Comparison of ENCODE assay signal across 8 cellular contexts in genomic region chr9:128321879-128322341, GRCh38. TPM values are rescaled to one million over a fixed set of nuclear protein-coding genes. Genes with fewer than 3 reads are reported as not detected.
DNase-seq lines count a peak whose midpoint lies in the region; ATAC-seq lines count a peak whose summit lies in the region.

No MANE protein-coding gene starts in this region.

- H4K91ac ChIP-seq in neuronal stem cell (ENCODE audit: low read depth, low read length, poor library complexity): no peak overlapping the region

- no CpG with 5 or more reads among the region's 16 CpGs for WGBS in neuronal stem cell (ENCODE audit: extremely low coverage in 2 of 2, insufficient read length in 2 of 2, insufficient replicate concordance in 1 of 2), 2 donors

- H3K36me3 ChIP-seq in Karpas-422 (ENCODE audit: insufficient read depth, low read length) (peaks cover 2% of the 10 kb centered on the region; the same call in 1 of the 2 replicates), neuronal stem cell (replicated peaks in 1 of 2; ENCODE audit: control insufficient read depth in 2 of 2, insufficient read depth in 2 of 2, low read length in 2 of 2) (peaks cover 23 to 60% of the 10 kb centered on the region in 2 donors)

- no peaks in the 10 kb centered on the region for H3K9me3 Mint-ChIP-seq in effector memory CD8-positive, alpha-beta T cell

- H2BK5ac ChIP-seq in neuronal stem cell (ENCODE audit: low read length): peak overlapping the region; percentile 67

- H3K23ac ChIP-seq in neuronal stem cell (ENCODE audit: low read depth, low read length, poor library complexity): no peak overlapping the region

- DNase-seq in 8988T: peak; percentile 53
- no peak for DNase-seq in Karpas-422
- DNase-seq in effector memory CD8-positive, alpha-beta T cell: no peak
- no peak for DNase-seq in neuronal stem cell (ENCODE audit: low spot score)
- no peak for DNase-seq in SHP77 treated with DMSO at 0.1 percent for 48 hours (lab: John Stamatoyannopoulos, UW)
- DNase-seq in RPMI8226: no peak
- no peak for DNase-seq in caudate nucleus (lab: John Stamatoyannopoulos, UW)

- no peaks in the 10 kb centered on the region for H3K9me3 ChIP-seq in Karpas-422 (ENCODE audit: low read length)
- H3K9me3 ChIP-seq in neuronal stem cell (replicated peaks in 1 of 2; ENCODE audit: control insufficient read depth in 2 of 2, insufficient read depth in 1 of 2, low read depth in 1 of 2, low read length in 2 of 2): no peaks in the 10 kb centered on the region

- no peaks in the 10 kb centered on the region for H4K20me1 ChIP-seq in Karpas-422 (ENCODE audit: insufficient read depth, low read depth, low read length)

- peak overlapping the region; percentile 91 to 95 for H3K4me3 Mint-ChIP-seq in effector memory CD8-positive, alpha-beta T cell

- H2BK120ac ChIP-seq in neuronal stem cell (ENCODE audit: low read depth, low read length): no peak overlapping the region

- peak overlapping the region; percentile 92 for H3K4me2 ChIP-seq in Karpas-422 (ENCODE audit: low read depth, low read length, poor library complexity, severe bottlenecking)
- peak overlapping the region; percentile 72 for H3K4me2 ChIP-seq in neuronal stem cell (ENCODE audit: insufficient read depth, low read length, poor library complexity, severe bottlenecking)

- H2AFZ ChIP-seq in Karpas-422 (ENCODE audit: low read length) (peak overlapping the region; percentile 94), neuronal stem cell (ENCODE audit: low read length) (peak overlapping the region; percentile 84)

- H3K36me3 Mint-ChIP-seq in effector memory CD8-positive, alpha-beta T cell (ENCODE audit: insufficient read depth): peaks cover 32% of the 10 kb centered on the region

- H3K27ac ChIP-seq in Karpas-422 (ENCODE audit: low read length): no peak overlapping the region
- H3K27ac ChIP-seq in neuronal stem cell (replicated peaks; ENCODE audit: low read length): no peak overlapping the region
- no peak overlapping the region for H3K27ac ChIP-seq in caudate nucleus (ENCODE audit: low read depth, low read length)

- no peak overlapping the region for H3K4ac ChIP-seq in neuronal stem cell (ENCODE audit: low read length)

- H3K27me3 ChIP-seq in Karpas-422 (ENCODE audit: low read length): no peaks in the 10 kb centered on the region
- H3K27me3 ChIP-seq in neuronal stem cell (ENCODE audit: control insufficient read depth in 3 of 3, insufficient read depth in 3 of 3, low read depth in 1 of 3, low read length in 3 of 3): no peaks in the 10 kb centered on the region

- H2BK12ac ChIP-seq in neuronal stem cell (ENCODE audit: low read length): no peak overlapping the region

- H3K9me2 ChIP-seq in Karpas-422 (replicated peaks; ENCODE audit: insufficient read depth, low read length): no peaks in the 10 kb centered on the region

- H2BK15ac ChIP-seq in neuronal stem cell (ENCODE audit: low read length): no peak overlapping the region

- H3K4me1 Mint-ChIP-seq in effector memory CD8-positive, alpha-beta T cell (ENCODE audit: low read depth in 2 of 2): peaks cover 17% of the 10 kb centered on the region in 2 donors

- H3K79me1 ChIP-seq in neuronal stem cell (ENCODE audit: low read depth, low read length): peaks cover 4% of the 10 kb centered on the region

- peak overlapping the region; percentile 85 for H3K4me3 ChIP-seq in Karpas-422 (ENCODE audit: low read length)
- H3K4me3 ChIP-seq in neuronal stem cell (ENCODE audit: low read length in 2 of 2): peak overlapping the region; percentile 70 to 86

- peak overlapping the region; percentile 88 for H3K9ac ChIP-seq in Karpas-422 (ENCODE audit: low read length)
- H3K9ac ChIP-seq in neuronal stem cell (ENCODE audit: low read depth, low read length, poor library complexity): peak overlapping the region; percentile 75

- H4K8ac ChIP-seq in neuronal stem cell (ENCODE audit: low read depth, low read length): no peak overlapping the region

- peaks cover 43% of the 10 kb centered on the region for H3K79me2 ChIP-seq in Karpas-422 (ENCODE audit: low read length)

- H3K27ac Mint-ChIP-seq in effector memory CD8-positive, alpha-beta T cell: peak overlapping the region; percentile 95 to 96

- H3K27me3 Mint-ChIP-seq in effector memory CD8-positive, alpha-beta T cell: no peaks in the 10 kb centered on the region

- H2AK5ac ChIP-seq in neuronal stem cell (ENCODE audit: low read depth, low read length): no peak overlapping the region

- peak; percentile 6 for ATAC-seq in GM19395 (IDR thresholded peaks at IDR 0.05; ENCODE audit: unreplicated experiment)
- no peak for ATAC-seq in effector memory CD8-positive, alpha-beta T cell (replicated peaks)

- peak overlapping the region; percentile 72 for H3K18ac ChIP-seq in neuronal stem cell (ENCODE audit: low read length)

- peaks cover 21% of the 10 kb centered on the region for H3K4me1 ChIP-seq in Karpas-422 (ENCODE audit: low read length)
- peaks cover 5 to 9% of the 10 kb centered on the region in 2 donors for H3K4me1 ChIP-seq in neuronal stem cell (ENCODE audit: control insufficient read depth in 2 of 2, insufficient read depth in 1 of 2, low read depth in 1 of 2, low read length in 2 of 2)

- no peak overlapping the region for H3K14ac ChIP-seq in neuronal stem cell (ENCODE audit: low read length)

RNA-seq across cellular contexts. Expression of gene TRUB2, which starts 0.3 kb away (rescaled TPM):
- total RNA-seq in Karpas-422 (2014; rRNA removed; shearing (Covaris generic); ENCODE audit: low replicate concordance): 20.8 and 28.2 TPM in 2 replicates
- polyA plus RNA-seq in neuronal stem cell (2013, experiment 1 of 2): 14.5 TPM
- polyA plus RNA-seq in neuronal stem cell (2013, experiment 2 of 2): 14.5 TPM

RNA-seq across cellular contexts. Expression of gene COQ4, which starts 0.7 kb away (rescaled TPM):
- 28.3 and 40.1 TPM in 2 replicates for total RNA-seq in Karpas-422 (2014; rRNA removed; shearing (Covaris generic); ENCODE audit: low replicate concordance)
- 39.1 TPM for polyA plus RNA-seq in neuronal stem cell (2013, experiment 1 of 2)
- 39.2 TPM for polyA plus RNA-seq in neuronal stem cell (2013, experiment 2 of 2)

RNA-seq across cellular contexts. Expression of gene SLC27A4, which starts 18.4 kb away (rescaled TPM):
- total RNA-seq in Karpas-422 (2014; rRNA removed; shearing (Covaris generic); ENCODE audit: low replicate concordance): 18.5 and 24.4 TPM in 2 replicates
- 6.1 TPM for polyA plus RNA-seq in neuronal stem cell (2013, experiment 1 of 2)
- 5.4 TPM for polyA plus RNA-seq in neuronal stem cell (2013, experiment 2 of 2)

RNA-seq across cellular contexts. Expression of gene SWI5, which starts 45.8 kb away (rescaled TPM):
- 34.5 and 37.6 TPM in 2 replicates for total RNA-seq in Karpas-422 (2014; rRNA removed; shearing (Covaris generic); ENCODE audit: low replicate concordance)
- polyA plus RNA-seq in neuronal stem cell (2013, experiment 1 of 2): 21.5 TPM
- polyA plus RNA-seq in neuronal stem cell (2013, experiment 2 of 2): 21.5 TPM

RNA-seq across cellular contexts. Expression of gene GOLGA2, which starts 46.1 kb away (rescaled TPM):
- total RNA-seq in Karpas-422 (2014; rRNA removed; shearing (Covaris generic); ENCODE audit: low replicate concordance): 16.2 and 75.3 TPM in 2 replicates
- 29.3 TPM for polyA plus RNA-seq in neuronal stem cell (2013, experiment 1 of 2)
- 30.6 TPM for polyA plus RNA-seq in neuronal stem cell (2013, experiment 2 of 2)
